1 cellular context compared by ENCODE assay signal in the genomic region with DNA sequence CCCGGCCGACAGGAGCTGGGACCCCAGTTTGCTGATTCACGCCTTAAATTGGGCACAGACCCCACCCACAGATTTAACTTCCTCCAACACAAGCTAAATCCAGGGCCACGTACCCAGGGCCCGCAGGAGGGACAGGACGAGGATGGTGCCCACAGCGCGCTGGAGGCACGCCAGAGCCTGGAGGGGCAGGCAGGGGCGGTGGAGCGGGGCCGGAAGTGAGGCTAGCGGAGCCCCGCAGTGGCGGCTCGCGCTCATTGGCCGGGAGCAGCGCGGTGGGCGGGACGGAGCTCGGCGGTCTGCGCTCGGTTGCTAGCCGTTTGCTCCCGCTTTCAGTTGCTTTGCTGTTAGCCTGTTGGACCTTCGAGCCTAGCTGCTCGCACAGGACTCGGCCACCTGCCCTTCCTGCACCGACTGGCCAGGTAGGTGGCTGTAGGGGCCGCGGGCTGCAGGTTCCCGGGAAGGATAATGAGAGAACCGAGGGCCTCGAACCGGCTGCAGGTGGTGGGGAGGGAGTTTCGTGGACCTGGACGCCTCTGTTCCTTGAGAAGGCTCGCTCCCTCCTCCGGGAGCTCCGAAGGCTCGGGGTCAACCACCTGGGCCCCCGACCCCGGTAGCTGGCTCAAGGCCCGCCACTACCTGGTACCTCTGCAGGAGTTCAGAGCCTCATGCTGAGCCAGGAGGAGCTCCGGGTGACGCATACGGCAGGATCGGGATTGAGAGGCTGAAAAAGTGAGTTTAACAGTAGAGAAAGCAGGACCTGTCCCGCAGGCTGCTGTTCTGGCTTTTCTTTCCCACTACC.
TF ChIP-seq lines count a peak whose summit lies in the region.

A gene (plus strand): TSS at position 332 of the 799 bp plus-strand sequence. CDS start 8,212 bp downstream, outside the sequence.

TF ChIP-seq in HepG2, 621 proteins besides CTCF, POLR2A, EP300 and RAD21 (continued from another document and continues in another):
- TF ChIP-seq, protein P1, sequence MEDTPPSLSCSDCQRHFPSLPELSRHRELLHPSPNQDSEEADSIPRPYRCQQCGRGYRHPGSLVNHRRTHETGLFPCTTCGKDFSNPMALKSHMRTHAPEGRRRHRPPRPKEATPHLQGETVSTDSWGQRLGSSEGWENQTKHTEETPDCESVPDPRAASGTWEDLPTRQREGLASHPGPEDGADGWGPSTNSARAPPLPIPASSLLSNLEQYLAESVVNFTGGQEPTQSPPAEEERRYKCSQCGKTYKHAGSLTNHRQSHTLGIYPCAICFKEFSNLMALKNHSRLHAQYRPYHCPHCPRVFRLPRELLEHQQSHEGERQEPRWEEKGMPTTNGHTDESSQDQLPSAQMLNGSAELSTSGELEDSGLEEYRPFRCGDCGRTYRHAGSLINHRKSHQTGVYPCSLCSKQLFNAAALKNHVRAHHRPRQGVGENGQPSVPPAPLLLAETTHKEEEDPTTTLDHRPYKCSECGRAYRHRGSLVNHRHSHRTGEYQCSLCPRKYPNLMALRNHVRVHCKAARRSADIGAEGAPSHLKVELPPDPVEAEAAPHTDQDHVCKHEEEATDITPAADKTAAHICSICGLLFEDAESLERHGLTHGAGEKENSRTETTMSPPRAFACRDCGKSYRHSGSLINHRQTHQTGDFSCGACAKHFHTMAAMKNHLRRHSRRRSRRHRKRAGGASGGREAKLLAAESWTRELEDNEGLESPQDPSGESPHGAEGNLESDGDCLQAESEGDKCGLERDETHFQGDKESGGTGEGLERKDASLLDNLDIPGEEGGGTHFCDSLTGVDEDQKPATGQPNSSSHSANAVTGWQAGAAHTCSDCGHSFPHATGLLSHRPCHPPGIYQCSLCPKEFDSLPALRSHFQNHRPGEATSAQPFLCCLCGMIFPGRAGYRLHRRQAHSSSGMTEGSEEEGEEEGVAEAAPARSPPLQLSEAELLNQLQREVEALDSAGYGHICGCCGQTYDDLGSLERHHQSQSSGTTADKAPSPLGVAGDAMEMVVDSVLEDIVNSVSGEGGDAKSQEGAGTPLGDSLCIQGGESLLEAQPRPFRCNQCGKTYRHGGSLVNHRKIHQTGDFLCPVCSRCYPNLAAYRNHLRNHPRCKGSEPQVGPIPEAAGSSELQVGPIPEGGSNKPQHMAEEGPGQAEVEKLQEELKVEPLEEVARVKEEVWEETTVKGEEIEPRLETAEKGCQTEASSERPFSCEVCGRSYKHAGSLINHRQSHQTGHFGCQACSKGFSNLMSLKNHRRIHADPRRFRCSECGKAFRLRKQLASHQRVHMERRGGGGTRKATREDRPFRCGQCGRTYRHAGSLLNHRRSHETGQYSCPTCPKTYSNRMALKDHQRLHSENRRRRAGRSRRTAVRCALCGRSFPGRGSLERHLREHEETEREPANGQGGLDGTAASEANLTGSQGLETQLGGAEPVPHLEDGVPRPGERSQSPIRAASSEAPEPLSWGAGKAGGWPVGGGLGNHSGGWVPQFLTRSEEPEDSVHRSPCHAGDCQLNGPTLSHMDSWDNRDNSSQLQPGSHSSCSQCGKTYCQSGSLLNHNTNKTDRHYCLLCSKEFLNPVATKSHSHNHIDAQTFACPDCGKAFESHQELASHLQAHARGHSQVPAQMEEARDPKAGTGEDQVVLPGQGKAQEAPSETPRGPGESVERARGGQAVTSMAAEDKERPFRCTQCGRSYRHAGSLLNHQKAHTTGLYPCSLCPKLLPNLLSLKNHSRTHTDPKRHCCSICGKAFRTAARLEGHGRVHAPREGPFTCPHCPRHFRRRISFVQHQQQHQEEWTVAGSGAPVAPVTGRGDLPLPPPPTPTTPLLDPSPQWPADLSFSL (CRISPR knock-in tag; IDR thresholded peaks at IDR 0.05) = no peak
- no peak for TF ChIP-seq ZFP36L1 (CRISPR knock-in tag; IDR thresholded peaks at IDR 0.05)
- peak; percentile 76 for TF ChIP-seq PHF21A (CRISPR knock-in tag; IDR thresholded peaks at IDR 0.05)
- TF ChIP-seq, protein P2, sequence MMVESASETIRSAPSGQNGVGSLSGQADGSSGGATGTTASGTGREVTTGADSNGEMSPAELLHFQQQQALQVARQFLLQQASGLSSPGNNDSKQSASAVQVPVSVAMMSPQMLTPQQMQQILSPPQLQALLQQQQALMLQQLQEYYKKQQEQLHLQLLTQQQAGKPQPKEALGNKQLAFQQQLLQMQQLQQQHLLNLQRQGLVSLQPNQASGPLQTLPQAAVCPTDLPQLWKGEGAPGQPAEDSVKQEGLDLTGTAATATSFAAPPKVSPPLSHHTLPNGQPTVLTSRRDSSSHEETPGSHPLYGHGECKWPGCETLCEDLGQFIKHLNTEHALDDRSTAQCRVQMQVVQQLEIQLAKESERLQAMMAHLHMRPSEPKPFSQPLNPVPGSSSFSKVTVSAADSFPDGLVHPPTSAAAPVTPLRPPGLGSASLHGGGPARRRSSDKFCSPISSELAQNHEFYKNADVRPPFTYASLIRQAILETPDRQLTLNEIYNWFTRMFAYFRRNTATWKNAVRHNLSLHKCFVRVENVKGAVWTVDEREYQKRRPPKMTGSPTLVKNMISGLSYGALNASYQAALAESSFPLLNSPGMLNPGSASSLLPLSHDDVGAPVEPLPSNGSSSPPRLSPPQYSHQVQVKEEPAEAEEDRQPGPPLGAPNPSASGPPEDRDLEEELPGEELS (CRISPR knock-in tag; IDR thresholded peaks at IDR 0.05) = no peak; the same call in none of the 2 replicates
- TF ChIP-seq ZNF746 (CRISPR knock-in tag; IDR thresholded peaks at IDR 0.05) = 0 out of 2 replicates have a peak, but pooled peaks have one; percentile 47
- no peak for TF ChIP-seq CCAR2 (optimal IDR thresholded peaks at IDR 0.05; ENCODE audit: low read depth, low read length)
- no peak for TF ChIP-seq ZNF326 (CRISPR knock-in tag; IDR thresholded peaks at IDR 0.05; ENCODE audit: borderline replicate concordance)
- peak; percentile 18; the same call in 1 of the 2 replicates for TF ChIP-seq ZNF230 (CRISPR knock-in tag; IDR thresholded peaks at IDR 0.05)
- no peak for TF ChIP-seq ZNF75D (CRISPR knock-in tag; IDR thresholded peaks at IDR 0.05; ENCODE audit: borderline replicate concordance)
- TF ChIP-seq ZNF737 (CRISPR knock-in tag; IDR thresholded peaks at IDR 0.05; ENCODE audit: borderline replicate concordance) = no peak
- no peak; the same call in 1 of the 2 replicates for TF ChIP-seq HOXA9 (CRISPR knock-in tag; IDR thresholded peaks at IDR 0.05; ENCODE audit: borderline replicate concordance)
- TF ChIP-seq, protein P3, sequence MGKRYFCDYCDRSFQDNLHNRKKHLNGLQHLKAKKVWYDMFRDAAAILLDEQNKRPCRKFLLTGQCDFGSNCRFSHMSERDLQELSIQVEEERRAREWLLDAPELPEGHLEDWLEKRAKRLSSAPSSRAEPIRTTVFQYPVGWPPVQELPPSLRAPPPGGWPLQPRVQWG (CRISPR knock-in tag; IDR thresholded peaks at IDR 0.05; ENCODE audit: borderline replicate concordance, low read depth) = no peak
- no peak for TF ChIP-seq MIER2 (CRISPR knock-in tag; IDR thresholded peaks at IDR 0.05)
- TF ChIP-seq, protein P4, sequence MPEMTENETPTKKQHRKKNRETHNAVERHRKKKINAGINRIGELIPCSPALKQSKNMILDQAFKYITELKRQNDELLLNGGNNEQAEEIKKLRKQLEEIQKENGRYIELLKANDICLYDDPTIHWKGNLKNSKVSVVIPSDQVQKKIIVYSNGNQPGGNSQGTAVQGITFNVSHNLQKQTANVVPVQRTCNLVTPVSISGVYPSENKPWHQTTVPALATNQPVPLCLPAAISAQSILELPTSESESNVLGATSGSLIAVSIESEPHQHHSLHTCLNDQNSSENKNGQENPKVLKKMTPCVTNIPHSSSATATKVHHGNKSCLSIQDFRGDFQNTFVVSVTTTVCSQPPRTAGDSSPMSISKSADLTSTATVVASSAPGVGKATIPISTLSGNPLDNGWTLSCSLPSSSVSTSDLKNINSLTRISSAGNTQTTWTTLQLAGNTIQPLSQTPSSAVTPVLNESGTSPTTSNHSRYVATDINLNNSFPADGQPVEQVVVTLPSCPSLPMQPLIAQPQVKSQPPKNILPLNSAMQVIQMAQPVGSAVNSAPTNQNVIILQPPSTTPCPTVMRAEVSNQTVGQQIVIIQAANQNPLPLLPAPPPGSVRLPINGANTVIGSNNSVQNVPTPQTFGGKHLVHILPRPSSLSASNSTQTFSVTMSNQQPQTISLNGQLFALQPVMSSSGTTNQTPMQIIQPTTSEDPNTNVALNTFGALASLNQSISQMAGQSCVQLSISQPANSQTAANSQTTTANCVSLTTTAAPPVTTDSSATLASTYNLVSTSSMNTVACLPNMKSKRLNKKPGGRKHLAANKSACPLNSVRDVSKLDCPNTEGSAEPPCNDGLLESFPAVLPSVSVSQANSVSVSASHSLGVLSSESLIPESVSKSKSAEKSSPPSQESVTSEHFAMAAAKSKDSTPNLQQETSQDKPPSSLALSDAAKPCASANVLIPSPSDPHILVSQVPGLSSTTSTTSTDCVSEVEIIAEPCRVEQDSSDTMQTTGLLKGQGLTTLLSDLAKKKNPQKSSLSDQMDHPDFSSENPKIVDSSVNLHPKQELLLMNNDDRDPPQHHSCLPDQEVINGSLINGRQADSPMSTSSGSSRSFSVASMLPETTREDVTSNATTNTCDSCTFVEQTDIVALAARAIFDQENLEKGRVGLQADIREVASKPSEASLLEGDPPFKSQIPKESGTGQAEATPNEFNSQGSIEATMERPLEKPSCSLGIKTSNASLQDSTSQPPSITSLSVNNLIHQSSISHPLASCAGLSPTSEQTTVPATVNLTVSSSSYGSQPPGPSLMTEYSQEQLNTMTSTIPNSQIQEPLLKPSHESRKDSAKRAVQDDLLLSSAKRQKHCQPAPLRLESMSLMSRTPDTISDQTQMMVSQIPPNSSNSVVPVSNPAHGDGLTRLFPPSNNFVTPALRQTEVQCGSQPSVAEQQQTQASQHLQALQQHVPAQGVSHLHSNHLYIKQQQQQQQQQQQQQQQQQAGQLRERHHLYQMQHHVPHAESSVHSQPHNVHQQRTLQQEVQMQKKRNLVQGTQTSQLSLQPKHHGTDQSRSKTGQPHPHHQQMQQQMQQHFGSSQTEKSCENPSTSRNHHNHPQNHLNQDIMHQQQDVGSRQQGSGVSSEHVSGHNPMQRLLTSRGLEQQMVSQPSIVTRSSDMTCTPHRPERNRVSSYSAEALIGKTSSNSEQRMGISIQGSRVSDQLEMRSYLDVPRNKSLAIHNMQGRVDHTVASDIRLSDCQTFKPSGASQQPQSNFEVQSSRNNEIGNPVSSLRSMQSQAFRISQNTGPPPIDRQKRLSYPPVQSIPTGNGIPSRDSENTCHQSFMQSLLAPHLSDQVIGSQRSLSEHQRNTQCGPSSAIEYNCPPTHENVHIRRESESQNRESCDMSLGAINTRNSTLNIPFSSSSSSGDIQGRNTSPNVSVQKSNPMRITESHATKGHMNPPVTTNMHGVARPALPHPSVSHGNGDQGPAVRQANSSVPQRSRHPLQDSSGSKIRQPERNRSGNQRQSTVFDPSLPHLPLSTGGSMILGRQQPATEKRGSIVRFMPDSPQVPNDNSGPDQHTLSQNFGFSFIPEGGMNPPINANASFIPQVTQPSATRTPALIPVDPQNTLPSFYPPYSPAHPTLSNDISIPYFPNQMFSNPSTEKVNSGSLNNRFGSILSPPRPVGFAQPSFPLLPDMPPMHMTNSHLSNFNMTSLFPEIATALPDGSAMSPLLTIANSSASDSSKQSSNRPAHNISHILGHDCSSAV (CRISPR knock-in tag; IDR thresholded peaks at IDR 0.05; ENCODE audit: borderline replicate concordance) = peak; percentile 91; the same call in 1 of the 2 replicates
- TF ChIP-seq, protein P5, sequence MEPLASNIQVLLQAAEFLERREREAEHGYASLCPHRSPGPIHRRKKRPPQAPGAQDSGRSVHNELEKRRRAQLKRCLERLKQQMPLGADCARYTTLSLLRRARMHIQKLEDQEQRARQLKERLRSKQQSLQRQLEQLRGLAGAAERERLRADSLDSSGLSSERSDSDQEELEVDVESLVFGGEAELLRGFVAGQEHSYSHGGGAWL (CRISPR knock-in tag; IDR thresholded peaks at IDR 0.05) = peak; percentile 70
- TF ChIP-seq EHMT2 (IDR thresholded peaks at IDR 0.05; ENCODE audit: borderline replicate concordance, low read depth, low read length) = no peak
- TF ChIP-seq MXD4 (CRISPR knock-in tag; IDR thresholded peaks at IDR 0.05) = peak; percentile 76; the same call in 1 of the 2 replicates
- TF ChIP-seq, protein P6, sequence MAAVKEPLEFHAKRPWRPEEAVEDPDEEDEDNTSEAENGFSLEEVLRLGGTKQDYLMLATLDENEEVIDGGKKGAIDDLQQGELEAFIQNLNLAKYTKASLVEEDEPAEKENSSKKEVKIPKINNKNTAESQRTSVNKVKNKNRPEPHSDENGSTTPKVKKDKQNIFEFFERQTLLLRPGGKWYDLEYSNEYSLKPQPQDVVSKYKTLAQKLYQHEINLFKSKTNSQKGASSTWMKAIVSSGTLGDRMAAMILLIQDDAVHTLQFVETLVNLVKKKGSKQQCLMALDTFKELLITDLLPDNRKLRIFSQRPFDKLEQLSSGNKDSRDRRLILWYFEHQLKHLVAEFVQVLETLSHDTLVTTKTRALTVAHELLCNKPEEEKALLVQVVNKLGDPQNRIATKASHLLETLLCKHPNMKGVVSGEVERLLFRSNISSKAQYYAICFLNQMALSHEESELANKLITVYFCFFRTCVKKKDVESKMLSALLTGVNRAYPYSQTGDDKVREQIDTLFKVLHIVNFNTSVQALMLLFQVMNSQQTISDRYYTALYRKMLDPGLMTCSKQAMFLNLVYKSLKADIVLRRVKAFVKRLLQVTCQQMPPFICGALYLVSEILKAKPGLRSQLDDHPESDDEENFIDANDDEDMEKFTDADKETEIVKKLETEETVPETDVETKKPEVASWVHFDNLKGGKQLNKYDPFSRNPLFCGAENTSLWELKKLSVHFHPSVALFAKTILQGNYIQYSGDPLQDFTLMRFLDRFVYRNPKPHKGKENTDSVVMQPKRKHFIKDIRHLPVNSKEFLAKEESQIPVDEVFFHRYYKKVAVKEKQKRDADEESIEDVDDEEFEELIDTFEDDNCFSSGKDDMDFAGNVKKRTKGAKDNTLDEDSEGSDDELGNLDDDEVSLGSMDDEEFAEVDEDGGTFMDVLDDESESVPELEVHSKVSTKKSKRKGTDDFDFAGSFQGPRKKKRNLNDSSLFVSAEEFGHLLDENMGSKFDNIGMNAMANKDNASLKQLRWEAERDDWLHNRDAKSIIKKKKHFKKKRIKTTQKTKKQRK (IDR thresholded peaks at IDR 0.05; ENCODE audit: low read length) = no peak
- TF ChIP-seq BRD4 (CRISPR knock-in tag; IDR thresholded peaks at IDR 0.05) = peak; percentile 64
- TF ChIP-seq DNMT3B (CRISPR knock-in tag; conservative IDR thresholded peaks at IDR 0.05) = no peak
- TF ChIP-seq ZFY (CRISPR knock-in tag; IDR thresholded peaks at IDR 0.05) = peak; percentile 84
- TF ChIP-seq KDM3A (CRISPR knock-in tag; IDR thresholded peaks at IDR 0.05; ENCODE audit: low read depth) = 0 out of 2 replicates have a peak, but pooled peaks have one; percentile 59
- TF ChIP-seq ARNTL (CRISPR knock-in tag; IDR thresholded peaks at IDR 0.05) = no peak
- TF ChIP-seq, protein P7, sequence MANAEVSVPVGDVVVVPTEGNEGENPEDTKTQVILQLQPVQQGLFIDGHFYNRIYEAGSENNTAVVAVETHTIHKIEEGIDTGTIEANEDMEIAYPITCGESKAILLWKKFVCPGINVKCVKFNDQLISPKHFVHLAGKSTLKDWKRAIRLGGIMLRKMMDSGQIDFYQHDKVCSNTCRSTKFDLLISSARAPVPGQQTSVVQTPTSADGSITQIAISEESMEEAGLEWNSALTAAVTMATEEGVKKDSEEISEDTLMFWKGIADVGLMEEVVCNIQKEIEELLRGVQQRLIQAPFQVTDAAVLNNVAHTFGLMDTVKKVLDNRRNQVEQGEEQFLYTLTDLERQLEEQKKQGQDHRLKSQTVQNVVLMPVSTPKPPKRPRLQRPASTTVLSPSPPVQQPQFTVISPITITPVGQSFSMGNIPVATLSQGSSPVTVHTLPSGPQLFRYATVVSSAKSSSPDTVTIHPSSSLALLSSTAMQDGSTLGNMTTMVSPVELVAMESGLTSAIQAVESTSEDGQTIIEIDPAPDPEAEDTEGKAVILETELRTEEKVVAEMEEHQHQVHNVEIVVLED (CRISPR knock-in tag; IDR thresholded peaks at IDR 0.05; ENCODE audit: borderline replicate concordance) = peak; percentile 79
